ENCODE assay signal across 9 cellular contexts in the genomic region with DNA sequence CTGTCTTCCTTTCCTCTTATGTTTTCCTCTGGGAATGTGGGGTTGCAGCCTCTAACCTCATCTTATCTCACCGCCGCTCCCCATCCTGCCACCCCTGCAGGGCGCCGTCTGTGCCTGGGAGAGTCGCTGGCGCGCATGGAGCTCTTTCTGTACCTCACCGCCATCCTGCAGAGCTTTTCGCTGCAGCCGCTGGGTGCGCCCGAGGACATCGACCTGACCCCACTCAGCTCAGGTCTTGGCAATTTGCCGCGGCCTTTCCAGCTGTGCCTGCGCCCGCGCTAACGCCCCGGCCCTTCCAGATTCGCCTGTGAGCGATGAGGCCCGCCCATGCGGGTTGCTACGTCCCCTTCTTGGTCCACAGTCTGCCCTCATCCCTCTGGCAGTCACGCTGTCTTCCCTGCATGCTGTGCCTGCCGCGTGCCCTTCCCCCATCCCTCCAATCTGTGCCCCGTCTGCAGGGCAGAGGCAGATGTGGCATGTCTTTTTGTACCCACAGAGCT. TPM values are rescaled to one million over a fixed set of nuclear protein-coding genes. Genes with fewer than 3 reads are reported as not detected.
DNase-seq lines count a peak whose midpoint lies in the region; ATAC-seq, FAIRE-seq and TF ChIP-seq lines count a peak whose summit lies in the region.
"Not testable (repeated sequence)": the region's sequence is repeated elsewhere in the genome, so short reads cannot be mapped to it uniquely, and the experiment has no call there.
"Had no signal": no experiment of that assay in that cellular context is flagged by ENCODE, and none has a peak within 500 bp of the region (broad histone marks: within the 10 kb centered on the region; RNA-seq: fewer than 3 reads in every experiment).

No MANE protein-coding gene starts in this region.

- POLR2A ChIA-PET in activated CD4-positive, alpha-beta memory T cell treated with anti-CD3 and anti-CD28 coated beads for 36 hours (lab: Charles Lee): not testable (repeated sequence)

- peak overlapping the region; percentile 40 for H3K27ac Mint-ChIP-seq in activated CD4-positive, alpha-beta memory T cell treated with anti-CD3 and anti-CD28 coated beads for 36 hours
- peak overlapping the region in 1 of 5 experiments; percentile 9 for H3K27ac Mint-ChIP-seq in brain

- intact Hi-C loops in activated CD4-positive, alpha-beta memory T cell treated with anti-CD3 and anti-CD28 coated beads for 36 hours (cut with micrococcal nuclease): loop anchor here (2.0 kb wide), 2 partner anchors 17 to 181 kb away; no protein-coding TSS in a partner anchor
- intact Hi-C loops in right cardiac atrium (cut with DNase I); pancreas (cut with DNase I): not testable (repeated sequence)

- 2% methylated on average over 26 of the region's 29 CpGs for WGBS in right cardiac atrium
- WGBS in pancreas, 2 donors: 2% methylated on average over 16 to 29 of the region's 29 CpGs

- H3K4me1 Mint-ChIP-seq in activated CD4-positive, alpha-beta memory T cell treated with anti-CD3 and anti-CD28 coated beads for 36 hours (ENCODE audit: low read depth): peaks cover 11% of the 10 kb centered on the region
- peaks cover 13% of the 10 kb centered on the region for H3K4me1 Mint-ChIP-seq in brain

- not testable (repeated sequence) for H3K9me3 Mint-ChIP-seq in activated CD4-positive, alpha-beta memory T cell treated with anti-CD3 and anti-CD28 coated beads for 36 hours; brain

- DNase-seq in COR-L47 (lab: John Stamatoyannopoulos, UW) (peak; percentile 39), OCI-M1 (lab: John Stamatoyannopoulos, UW) (peak; percentile 78), right cardiac atrium (peak; percentile 81 to 95 (median 90)), pancreas (peak; percentile 57 to 89 (median 81))
- DNase-seq in activated CD4-positive, alpha-beta memory T cell treated with anti-CD3 and anti-CD28 coated beads for 36 hours: peak; percentile 90
- peak; percentile 85 for DNase-seq in stimulated activated CD8-positive, alpha-beta memory T cell treated with anti-CD3 and anti-CD28 coated beads, Interleukin-4, amount 100 ng/mL, for 48 hours

- H3K4me3 ChIP-seq in HUES6 (ENCODE audit: low read depth, low read length): peak overlapping the region; percentile 40; the same call in 1 of the 2 replicates
- H3K4me3 ChIP-seq in right cardiac atrium (ENCODE audit: low read length): not testable (repeated sequence)
- H3K4me3 ChIP-seq in pancreas: peak overlapping the region in 1 of 4 donors; percentile 20

- H3K27me3 Mint-ChIP-seq in activated CD4-positive, alpha-beta memory T cell treated with anti-CD3 and anti-CD28 coated beads for 36 hours: not testable (repeated sequence)
- H3K27me3 Mint-ChIP-seq in brain: peaks cover 26% of the 10 kb centered on the region

- FAIRE-seq in pancreas (lab: Jason Lieb, UNC): not testable (repeated sequence)

- H3K36me3 ChIP-seq in HUES6 (ENCODE audit: control insufficient read depth, insufficient read depth, low read length); pancreas: not testable (repeated sequence)

- peak in 1 of 2 experiments; percentile 34 for TF ChIP-seq CTCF in brain (conservative IDR thresholded peaks at IDR 0.05)
- peak in 1 of 4 donors; percentile 13 for TF ChIP-seq CTCF in pancreas (IDR thresholded peaks at IDR 0.05)

- H3K36me3 Mint-ChIP-seq in activated CD4-positive, alpha-beta memory T cell treated with anti-CD3 and anti-CD28 coated beads for 36 hours; brain: not testable (repeated sequence)

- not testable (repeated sequence) for H3K4me1 ChIP-seq in HUES6 (ENCODE audit: control insufficient read depth, insufficient read depth, low read length); right cardiac atrium (ENCODE audit: control insufficient read depth, insufficient read depth, low read length); pancreas

- not testable (repeated sequence) for H3K9me3 ChIP-seq in HUES6 (ENCODE audit: control insufficient read depth, insufficient read depth, low read depth, low read length); right cardiac atrium (ENCODE audit: control insufficient read depth, low read length); pancreas

- peaks cover 11% of the 10 kb centered on the region for H3K27me3 ChIP-seq in HUES6 (ENCODE audit: control insufficient read depth, insufficient read depth, low read length)
- not testable (repeated sequence) for H3K27me3 ChIP-seq in right cardiac atrium (ENCODE audit: control insufficient read depth, insufficient read depth); pancreas

- CTCF ChIA-PET in activated CD4-positive, alpha-beta memory T cell treated with anti-CD3 and anti-CD28 coated beads for 36 hours (lab: Charles Lee): interaction anchor here (0.7 to 3.3 kb wide), 5 partner anchors 10 to 465 kb away, joined by 3 to 29 read pairs (median 6); no protein-coding TSS in a partner anchor

- peak overlapping the region; percentile 63 for H3K4me3 Mint-ChIP-seq in activated CD4-positive, alpha-beta memory T cell treated with anti-CD3 and anti-CD28 coated beads for 36 hours
- peak overlapping the region in 4 of 5 experiments; percentile 44 to 62 (median 52) for H3K4me3 Mint-ChIP-seq in brain

- ATAC-seq in right cardiac atrium (peak; percentile 92), pancreas (peak; percentile 91 to 97 (median 96))

- not testable (repeated sequence) for H3K9ac ChIP-seq in HUES6 (ENCODE audit: low read length)

- H3K27ac ChIP-seq in HUES6 (ENCODE audit: low read depth, low read length); right cardiac atrium (ENCODE audit: low read length); pancreas: not testable (repeated sequence)

RNA-seq across cellular contexts. Expression of a gene that starts 13.6 kb away (rescaled TPM):
- not detected for total RNA-seq in activated CD4-positive, alpha-beta memory T cell treated with anti-CD3 and anti-CD28 coated beads for 36 hours
- polyA plus RNA-seq in brain (ENCODE audit: insufficient read depth, low read depth, low replicate concordance) (not detected), right cardiac atrium (not detected), pancreas (not detected)
- total RNA-seq in right cardiac atrium (not detected), pancreas (not detected)
- total RNA-seq: subcutaneous adipose tissue had no signal

RNA-seq across cellular contexts. Expression of a gene that starts 39.6 kb away (rescaled TPM):
- not detected for total RNA-seq in activated CD4-positive, alpha-beta memory T cell treated with anti-CD3 and anti-CD28 coated beads for 36 hours
- polyA plus RNA-seq in brain (ENCODE audit: insufficient read depth, low read depth, low replicate concordance) (not detected), right cardiac atrium (not detected), pancreas (not detected)
- total RNA-seq in right cardiac atrium (not detected), pancreas (not detected)
- total RNA-seq: subcutaneous adipose tissue had no signal

Comparison
In these comparisons a context has a peak if more than half of its experiments do, and no peak if none do; other contexts are left out.
1. DNase-seq: peak in every context shown above with its lines; median percentile 90 in activated CD4-positive, alpha-beta memory T cell treated with anti-CD3 and anti-CD28 coated beads for 36 hours; 90 in right cardiac atrium; 85 in stimulated activated CD8-positive, alpha-beta memory T cell treated with anti-CD3 and anti-CD28 coated beads, Interleukin-4, amount 100 ng/mL, for 48 hours; 81 in pancreas; 78 in OCI-M1; 39 in COR-L47.